In genomic region chr11:11028017-11028692, GRCh38 we compare ENCODE assay signal across 8 cellular contexts.
DNase-seq lines count a peak whose midpoint lies in the region; ATAC-seq and TF ChIP-seq lines count a peak whose summit lies in the region.

No MANE protein-coding gene starts in this region.

- H2BK20ac ChIP-seq in IMR-90 (ENCODE audit: low read depth, low read length): no peak overlapping the region

- no peaks in the 10 kb centered on the region for H3K79me1 ChIP-seq in IMR-90 (ENCODE audit: low read depth in 1 of 2, low read length in 2 of 2)

- H3K23ac ChIP-seq in IMR-90 (ENCODE audit: low read depth, low read length): no peak overlapping the region

- 37% methylated on average over 4 of the region's 5 CpGs; no CpG with 5 or more reads in 1 of the 2 experiments for WGBS in IMR-90 (ENCODE audit: extremely low coverage in 2 of 2, insufficient read length in 1 of 2), 2 experiments
- 15 to 19% methylated on average over 3 to 5 of the region's 5 CpGs for WGBS in transverse colon (ENCODE audit: low coverage in 1 of 2), 2 donors

- H3K14ac ChIP-seq in IMR-90 (replicated peaks; ENCODE audit: low read depth, low read length): no peak overlapping the region

- H4K8ac ChIP-seq in IMR-90 (ENCODE audit: low read depth in 2 of 2, low read length in 2 of 2): no peak overlapping the region

- H2AK5ac ChIP-seq in IMR-90 (ENCODE audit: low read depth, low read length): no peak overlapping the region

- H2BK120ac ChIP-seq in IMR-90 (ENCODE audit: low read depth, low read length): no peak overlapping the region

- H3K18ac ChIP-seq in IMR-90 (ENCODE audit: low read depth, low read length): no peak overlapping the region

- H2BK5ac ChIP-seq in IMR-90 (ENCODE audit: low read depth, low read length, poor library complexity, severe bottlenecking): no peak overlapping the region

- H3K4me1 ChIP-seq in IMR-90 (ENCODE audit: control insufficient read depth, insufficient read depth, low read length) (peaks cover 3% of the 10 kb centered on the region; the same call in 1 of the 2 replicates), Peyer's patch (no peaks in the 10 kb centered on the region), transverse colon (no peaks in the 10 kb centered on the region)

- no peak overlapping the region for H3K4me3 ChIP-seq in IMR-90 (ENCODE audit: insufficient read depth, low read depth, low read length)
- H3K4me3 ChIP-seq in Peyer's patch: no peak overlapping the region
- H3K4me3 ChIP-seq in foreskin fibroblast (ENCODE audit: low read depth in 1 of 2, low read length in 2 of 2): no peak overlapping the region
- H3K4me3 ChIP-seq in transverse colon: no peak overlapping the region

- H2BK15ac ChIP-seq in IMR-90 (ENCODE audit: low read depth, low read length): no peak overlapping the region

- H2AK9ac ChIP-seq in IMR-90 (replicated peaks; ENCODE audit: low read depth, low read length, poor library complexity): no peak overlapping the region

- H3K9me1 ChIP-seq in IMR-90 (ENCODE audit: insufficient read depth, low read length): 0 out of 2 replicates have a peak, but pooled peaks cover 3% of the 10 kb centered on the region

- H3K27ac ChIP-seq in IMR-90 (ENCODE audit: insufficient read depth, low read length): no peak overlapping the region
- H3K27ac ChIP-seq in Peyer's patch: no peak overlapping the region
- H3K27ac ChIP-seq in transverse colon: no peak overlapping the region

- H3K9ac ChIP-seq in IMR-90 (ENCODE audit: low read depth, low read length): no peak overlapping the region

- H4K91ac ChIP-seq in IMR-90 (ENCODE audit: insufficient read depth, low read depth, low read length): no peak overlapping the region

- peak overlapping the region; percentile 35 for H2AFZ ChIP-seq in IMR-90 (replicated peaks; ENCODE audit: low read length, poor library complexity)

- H3K9me3 ChIP-seq in IMR-90 (ENCODE audit: control insufficient read depth, insufficient read depth, low read length) (no peaks in the 10 kb centered on the region), Peyer's patch (no peaks in the 10 kb centered on the region), transverse colon (no peaks in the 10 kb centered on the region)

- H3K4ac ChIP-seq in IMR-90 (ENCODE audit: low read depth, low read length): no peak overlapping the region

- peak; percentile 85 for ATAC-seq in IMR-90 (ENCODE audit: low read depth)

- peaks cover 10% of the 10 kb centered on the region for H3K27me3 ChIP-seq in IMR-90 (ENCODE audit: control insufficient read depth, insufficient read depth, low read length)
- no peaks in the 10 kb centered on the region for H3K27me3 ChIP-seq in Peyer's patch
- H3K27me3 ChIP-seq in transverse colon: no peaks in the 10 kb centered on the region

- no TSS peak for BruUV-seq in IMR-90 (replicated peaks; lab: Mats Ljungman, UMichigan)

- H4K5ac ChIP-seq in IMR-90 (ENCODE audit: low read depth, low read length): no peak overlapping the region

- TF ChIP-seq EP300 in transverse colon (IDR thresholded peaks at IDR 0.05; ENCODE audit: low read depth): no peak

- peak; percentile 74 for TF ChIP-seq RAD21 in IMR-90 (IDR thresholded peaks at IDR 0.05; ENCODE audit: low read length)

- TF ChIP-seq POLR2A in IMR-90 (IDR thresholded peaks at IDR 0.05; ENCODE audit: low read depth, low read length) (no peak), Peyer's patch (IDR thresholded peaks at IDR 0.05) (no peak), transverse colon (IDR thresholded peaks at IDR 0.05) (no peak)

- dilution Hi-C loops in IMR-90 (cut with HindIII; ENCODE audit: low sequenced_read_pairs, unreplicated experiment): no loop called here

- H3K36me3 ChIP-seq in IMR-90 (ENCODE audit: control insufficient read depth, insufficient read depth, low read length) (no peaks in the 10 kb centered on the region), Peyer's patch (no peaks in the 10 kb centered on the region), transverse colon (no peaks in the 10 kb centered on the region)

- in situ Hi-C loops in IMR-90 (cut with MboI; ENCODE audit: low sequenced_read_pairs) (loop anchor here (5.0 to 25.0 kb wide), 3 partner anchors 759 to 1259 kb away; no protein-coding TSS in a partner anchor), transverse colon (cut with MboI; ENCODE audit: low pct_ligation_motif_present in 1 of 4, low pct_unique_long_range_greater_than_20kb in 1 of 4, low sequenced_read_pairs in 3 of 4) (loop anchor here (5.0 to 25.0 kb wide), 5 partner anchors 93 to 759 kb away; no protein-coding TSS in a partner anchor)

- CTCF ChIA-PET in IMR-90 (lab: Yijun Ruan, JAX): interaction anchor here (0.6 to 2.8 kb wide), 16 partner anchors 9 to 826 kb away, joined by 3 to 18 read pairs (median 5); no protein-coding TSS in a partner anchor

- POLR2A ChIA-PET in IMR-90 (lab: Charles Lee; ENCODE audit: unreplicated experiment): no interaction called here

- intact Hi-C loops in IMR-90 (cut with micrococcal nuclease): loop anchor here (1.0 kb wide), 4 partner anchors 50 to 759 kb away; no protein-coding TSS in a partner anchor
- intact Hi-C loops in transverse colon (cut with DNase I; ENCODE audit: low total_unique reads): no loop called here

- peak; percentile 72 for TF ChIP-seq CTCF in IMR-90 (conservative IDR thresholded peaks at IDR 0.05; ENCODE audit: low read depth, low read length)
- TF ChIP-seq CTCF in Peyer's patch (IDR thresholded peaks at IDR 0.05): peak; percentile 13 to 74 (median 68)
- TF ChIP-seq CTCF in foreskin fibroblast (IDR thresholded peaks at IDR 0.05; ENCODE audit: low read depth, low read length): peak; percentile 67
- TF ChIP-seq CTCF in transverse colon (IDR thresholded peaks at IDR 0.05): peak; percentile 79 to 83 (median 79)

- H3K4me2 ChIP-seq in IMR-90 (ENCODE audit: low read depth, low read length): no peak overlapping the region

- DNase-seq in DMS 273 (lab: John Stamatoyannopoulos, UW; ENCODE audit: unreplicated experiment): peak; percentile 73
- no peak for DNase-seq in DMS 273 treated with DMSO at 0.1 percent for 48 hours (lab: John Stamatoyannopoulos, UW)
- peak; percentile 44 for DNase-seq in IMR-90
- peak; percentile 68 to 88 (median 81) for DNase-seq in Peyer's patch
- DNase-seq in activated T-cell treated with anti-CD3 and anti-CD28 coated beads, Interleukin-2, amount 50 U/mL, for 48 hours: peak; percentile 82 to 83
- peak in 1 of 2 donors; percentile 69 for DNase-seq in foreskin fibroblast
- peak; percentile 56 for DNase-seq in pons (ENCODE audit: low spot score)
- peak; percentile 77 for DNase-seq in transverse colon

- H4K20me1 ChIP-seq in IMR-90 (ENCODE audit: insufficient read depth, low read length): no peaks in the 10 kb centered on the region

- no peak overlapping the region for H3K56ac ChIP-seq in IMR-90 (ENCODE audit: extremely low read depth, insufficient read depth, low read length)

TF ChIP-seq in IMR-90, 13 proteins besides CTCF, POLR2A, EP300 and RAD21:
- TF ChIP-seq MXI1 (IDR thresholded peaks at IDR 0.05; ENCODE audit: borderline replicate concordance, low read depth, low read length) (no peak), SMC3 (IDR thresholded peaks at IDR 0.05; ENCODE audit: low read depth, low read length) (peak; percentile 73)
